8 cellular contexts compared by ENCODE assay signal in genomic region chr4:7068279-7068842, GRCh38. TPM values are rescaled to one million over a fixed set of nuclear protein-coding genes. Genes with fewer than 3 reads are reported as not detected.
A peak's percentile ranks its signal among the peaks of the same experiment; 100 is the strongest.
DNase-seq lines count a peak whose midpoint lies in the region; ATAC-seq and TF ChIP-seq lines count a peak whose summit lies in the region.

No MANE protein-coding gene starts in this region.

- H3K27me3 ChIP-seq in esophagus muscularis mucosa = no peaks in the 10 kb centered on the region

- H3K27ac ChIP-seq in HEK293 (ENCODE audit: extremely low read depth, low read depth, low read length) (no peak overlapping the region), SK-N-MC (no peak overlapping the region), esophagus muscularis mucosa (replicated peaks in 1 of 4) (peak overlapping the region; percentile 90 to 95 (median 92))

- H3K36me3 ChIP-seq in HEK293 (ENCODE audit: control insufficient read depth in 2 of 2, insufficient read depth in 1 of 2, low read length in 2 of 2) (peaks cover 0 to 32% of the 10 kb centered on the region in 2 experiments; a peak in 2 of 3 replicates), SK-N-MC (ENCODE audit: insufficient read depth, low read length) (peaks cover 10% of the 10 kb centered on the region), esophagus muscularis mucosa (peaks cover 7 to 19% (median 12%) of the 10 kb centered on the region in 4 donors)

- intact Hi-C loops in esophagus muscularis mucosa (cut with DNase I) = loop anchor here (2.0 to 5.0 kb wide), 2 partner anchors 81 to 160 kb away; partner anchors contain the start of gene TBC1D14

- no peaks in the 10 kb centered on the region for H3K9me3 ChIP-seq in HEK293 (ENCODE audit: control insufficient read depth, insufficient read depth, low read depth, low read length)
- H3K9me3 ChIP-seq in SK-N-MC (ENCODE audit: low read depth, low read length) = no peaks in the 10 kb centered on the region
- no peaks in the 10 kb centered on the region for H3K9me3 ChIP-seq in esophagus muscularis mucosa

- ATAC-seq in GM18499 (IDR thresholded peaks at IDR 0.05; ENCODE audit: insufficient read depth, unreplicated experiment) = peak; percentile 3
- ATAC-seq in GM18909 (IDR thresholded peaks at IDR 0.05; ENCODE audit: poor library complexity, unreplicated experiment) = no peak

- no peak for DNase-seq in SK-N-MC (ENCODE audit: low read depth, low spot score)
- no peak for DNase-seq in esophagus muscularis mucosa (ENCODE audit: extremely low spot score)
- no peak for DNase-seq in retinal pigment epithelial cell (ENCODE audit: low read depth)
- DNase-seq in amniotic stem cell (lab: John Stamatoyannopoulos, UW) = no peak
- no peak for DNase-seq in NCI-H1694 (lab: John Stamatoyannopoulos, UW)

- H3K4me1 ChIP-seq in HEK293 (ENCODE audit: control insufficient read depth, insufficient read depth, low read length) (peaks cover 2% of the 10 kb centered on the region; the same call in 1 of the 2 replicates), esophagus muscularis mucosa (peaks cover 17 to 49% (median 43%) of the 10 kb centered on the region in 4 donors)

- POLR2A ChIA-PET in HEK293 (lab: Yijun Ruan, JAX) = interaction anchor here (0.5 to 2.3 kb wide), 21 partner anchors 9 to 961 kb away, joined by 3 to 14 read pairs (median 5); partner anchors contain the start of genes MRFAP1, TADA2B and TBC1D14

- TF ChIP-seq EP300 in esophagus muscularis mucosa (IDR thresholded peaks at IDR 0.05) = no peak

- peak; percentile 15 for TF ChIP-seq POLR2A in esophagus muscularis mucosa (IDR thresholded peaks at IDR 0.05; ENCODE audit: low read depth)

- 0 out of 2 replicates have a peak, but pooled peaks have one; percentile 14 for TF ChIP-seq CTCF in HEK293 (tag by site-specific recombination; IDR thresholded peaks at IDR 0.05)
- TF ChIP-seq CTCF in esophagus muscularis mucosa (IDR thresholded peaks at IDR 0.05) = no peak
- TF ChIP-seq CTCF in retinal pigment epithelial cell (conservative IDR thresholded peaks at IDR 0.05; ENCODE audit: low read depth, low read length) = no peak

- CTCF ChIA-PET in HEK293 (lab: Yijun Ruan, JAX) = interaction anchor here (0.7 to 6.3 kb wide), 5 partner anchors 14 to 394 kb away, joined by 3 to 69 read pairs (median 15); partner anchors contain the start of gene TADA2B

- peak overlapping the region; percentile 62 for H3K4me3 ChIP-seq in HEK293 (ENCODE audit: low read depth, low read length)
- H3K4me3 ChIP-seq in SK-N-MC = peak overlapping the region; percentile 81
- H3K4me3 ChIP-seq in esophagus muscularis mucosa = peak overlapping the region; percentile 78 to 92 (median 85)
- H3K4me3 ChIP-seq in retinal pigment epithelial cell (ENCODE audit: low read length) = peak overlapping the region; percentile 79

- peak overlapping the region; percentile 72 for H3K9ac ChIP-seq in SK-N-MC (ENCODE audit: insufficient read length)

- WGBS in esophagus muscularis mucosa = under 1% methylated on average over 38 of the region's 50 CpGs

TF ChIP-seq in HEK293, 187 proteins besides CTCF, POLR2A, EP300 and RAD21 (continues in another document):
- TF ChIP-seq ZNF148 (tag by site-specific recombination; IDR thresholded peaks at IDR 0.05; ENCODE audit: borderline replicate concordance) = no peak
- no peak for TF ChIP-seq ZNF544 (tag by site-specific recombination; IDR thresholded peaks at IDR 0.05)
- TF ChIP-seq ZNF548 (tag by site-specific recombination; IDR thresholded peaks at IDR 0.05) = no peak
- no peak for TF ChIP-seq ZIC2 (tag by site-specific recombination; IDR thresholded peaks at IDR 0.05)
- peak; percentile 56; the same call in 1 of the 2 replicates for TF ChIP-seq KLF10 (tag by site-specific recombination; IDR thresholded peaks at IDR 0.05)
- peak; percentile 18 for TF ChIP-seq ZBTB26 (tag by site-specific recombination; optimal IDR thresholded peaks at IDR 0.05)
- 0 out of 2 replicates have a peak, but pooled peaks have one; percentile 43 for TF ChIP-seq KLF1 (tag by site-specific recombination; IDR thresholded peaks at IDR 0.05)
- TF ChIP-seq ZNF239 (tag by site-specific recombination; IDR thresholded peaks at IDR 0.05) = no peak
- peak; percentile 32 for TF ChIP-seq ZBTB8A (tag by site-specific recombination; IDR thresholded peaks at IDR 0.05)
- peak; percentile 88 for TF ChIP-seq KLF9 (tag by site-specific recombination; IDR thresholded peaks at IDR 0.05; ENCODE audit: low read depth)
- no peak for TF ChIP-seq ZNF639 (tag by site-specific recombination; IDR thresholded peaks at IDR 0.05)
- TF ChIP-seq ZFHX2 (tag by site-specific recombination; conservative IDR thresholded peaks at IDR 0.05) = peak; percentile 24; the same call in 1 of the 2 replicates
- no peak for TF ChIP-seq ZNF280C (tag by site-specific recombination; IDR thresholded peaks at IDR 0.05)
- TF ChIP-seq ZNF473 (tag by site-specific recombination; IDR thresholded peaks at IDR 0.05) = no peak

RNA-seq across cellular contexts. Expression of gene GRPEL1, which starts 0.5 kb away (rescaled TPM):
- 10 to 100 TPM; 17.0 to 34.2 (median 27.5) TPM for total RNA-seq in esophagus muscularis mucosa

RNA-seq across cellular contexts. Expression of gene TADA2B, which starts 25.2 kb away (rescaled TPM):
- 10 to 100 TPM; 19.9 to 31.7 (median 26.3) TPM for total RNA-seq in esophagus muscularis mucosa

Comparison
In these comparisons a context has a peak if more than half of its experiments do, and no peak if none do; other contexts are left out.
1. H3K27ac ChIP-seq: peak in esophagus muscularis mucosa (4 of 4); none in HEK293 (single experiment) and SK-N-MC (single experiment).
2. Peak in every context shown above with its lines, with median percentiles within 50 percentile points of each other: H3K4me3 ChIP-seq.